Comparison of ENCODE assay signal across 2 cellular contexts in the genomic region with DNA sequence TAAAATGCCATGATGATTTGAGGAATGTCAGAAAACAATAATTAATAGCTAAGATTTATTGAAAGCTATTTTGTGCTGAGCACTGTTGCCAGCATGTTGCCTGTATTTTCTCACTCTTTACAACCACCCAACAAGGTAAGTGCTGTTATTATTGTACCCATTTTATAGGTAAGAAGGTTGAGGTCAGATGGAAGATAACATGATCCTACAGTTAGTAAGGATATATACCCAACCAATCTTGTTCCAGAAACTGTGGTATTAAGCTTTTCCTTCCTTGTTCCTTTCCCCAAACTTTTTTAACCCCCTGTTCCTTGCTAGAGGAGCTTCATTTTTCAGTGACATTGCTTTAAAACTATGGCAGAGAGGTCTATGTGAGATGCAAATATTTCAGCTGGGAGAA.
TF ChIP-seq lines count a peak whose summit lies in the region.

No MANE protein-coding gene starts in this region.

TF ChIP-seq in HepG2, 621 proteins besides CTCF, POLR2A, EP300 and RAD21:
- no peak for TF ChIP-seq ZNF609 (CRISPR knock-in tag; IDR thresholded peaks at IDR 0.05; ENCODE audit: borderline replicate concordance)
- peak; percentile 58; the same call in 1 of the 2 replicates for TF ChIP-seq ZNF629 (CRISPR knock-in tag; conservative IDR thresholded peaks at IDR 0.05)

TF ChIP-seq in K562, 482 proteins besides CTCF, POLR2A, EP300 and RAD21 (continued from another document):
- TF ChIP-seq KDM1A (IDR thresholded peaks at IDR 0.05) (peak in 1 of 2 experiments; percentile 44; a peak in 1 of 4 replicates), RBM25 (IDR thresholded peaks at IDR 0.05; ENCODE audit: low read depth, low read length, severe bottlenecking) (peak; percentile 95)
